In the genomic region with DNA sequence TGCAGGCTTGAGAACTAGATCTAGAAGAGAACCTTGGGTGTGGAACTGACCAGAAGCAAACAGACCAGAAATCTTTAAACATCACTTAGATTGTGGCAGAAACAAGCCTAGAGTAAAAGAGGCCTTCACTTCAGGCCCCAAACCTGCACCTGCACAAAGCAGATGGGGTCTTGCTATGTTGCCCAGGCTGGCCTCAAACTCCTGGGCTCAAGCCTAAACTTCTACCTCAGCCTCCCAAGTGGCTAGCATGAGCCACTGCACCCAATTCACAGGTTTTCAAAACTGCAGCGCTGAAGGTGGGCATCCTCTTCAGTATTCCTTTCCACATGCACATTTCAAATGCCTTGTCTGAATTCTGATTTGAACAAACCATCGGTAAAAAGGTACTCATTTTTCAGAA, we compare ENCODE assay signal across 1 cellular context.
A peak's percentile ranks its signal among the peaks of the same experiment; 100 is the strongest.
TF ChIP-seq lines count a peak whose summit lies in the region.

No MANE protein-coding gene starts in this region.

TF ChIP-seq in K562, 482 proteins besides CTCF, POLR2A, EP300 and RAD21:
- no peak for TF ChIP-seq HDAC2 (IDR thresholded peaks at IDR 0.05)
- no peak for TF ChIP-seq MEF2D (tag; conservative IDR thresholded peaks at IDR 0.05; ENCODE audit: low read depth)
- TF ChIP-seq RBM25 (IDR thresholded peaks at IDR 0.05; ENCODE audit: low read depth, low read length, severe bottlenecking): peak; percentile 39
- peak; percentile 95 for TF ChIP-seq ZNF121 (CRISPR knock-in tag; conservative IDR thresholded peaks at IDR 0.05)
- no peak for TF ChIP-seq HDAC6 (IDR thresholded peaks at IDR 0.05; ENCODE audit: low read depth, low read length)
- no peak for TF ChIP-seq ZBED1 (IDR thresholded peaks at IDR 0.05)
- TF ChIP-seq ZBTB7A (IDR thresholded peaks at IDR 0.05; ENCODE audit: borderline replicate concordance, control insufficient read depth, low read depth, low read length): no peak
